In genomic region chr13:44232729-44233128, GRCh38 we compare ENCODE assay signal across 16 cellular contexts.
DNase-seq lines count a peak whose midpoint lies in the region; ATAC-seq and TF ChIP-seq lines count a peak whose summit lies in the region.
"Had no signal": no experiment of that assay in that cellular context is flagged by ENCODE, and none has a peak within 500 bp of the region (broad histone marks: within the 10 kb centered on the region; RNA-seq: fewer than 3 reads in every experiment).

No MANE protein-coding gene starts in this region.

- H3K36me3 ChIP-seq in breast epithelium (no peaks in the 10 kb centered on the region), mucosa of stomach (ENCODE audit: control insufficient read depth, insufficient read depth, low read length) (no peaks in the 10 kb centered on the region), upper lobe of right lung (no peaks in the 10 kb centered on the region)
- H3K36me3 ChIP-seq: neutrophil had no signal

- H3K4me1 ChIP-seq in breast epithelium (peaks cover 0 to 3% of the 10 kb centered on the region in 2 donors), mucosa of stomach (ENCODE audit: control insufficient read depth, insufficient read depth, low read length) (peaks cover 27% of the 10 kb centered on the region), upper lobe of right lung (peaks cover 38% of the 10 kb centered on the region)

- DNase-seq in NOMO-1 (lab: John Stamatoyannopoulos, UW; ENCODE audit: unreplicated experiment in 2 of 2) (peak; percentile 19 to 31), breast epithelium (ENCODE audit: low spot score in 2 of 2) (no peak), upper lobe of right lung (no peak), iPS-NIHi7 (ENCODE audit: extremely low spot score) (no peak), GF-D8 (lab: John Stamatoyannopoulos, UW) (no peak)
- DNase-seq: activated CD4-positive, CD25-positive, alpha-beta regulatory T cell treated with anti-CD3 and anti-CD28 coated beads, Interleukin-2, amount 50 U/mL, for 72 hours; CD4-positive, CD25-positive, alpha-beta regulatory T cell; effector CD4-positive, alpha-beta T cell; Karpas-422; NCI-H524; stimulated activated CD4-positive, alpha-beta T cell treated with anti-CD3 and anti-CD28 coated beads, Interleukin-4, amount 100 ng/mL, for 4 hours had no signal

- no peak for TF ChIP-seq POLR2A in breast epithelium (IDR thresholded peaks at IDR 0.05)

- no peaks in the 10 kb centered on the region for H3K27me3 ChIP-seq in breast epithelium
- H3K27me3 ChIP-seq in mucosa of stomach (ENCODE audit: control insufficient read depth, insufficient read depth, low read length): no peaks in the 10 kb centered on the region
- no peaks in the 10 kb centered on the region for H3K27me3 ChIP-seq in upper lobe of right lung

- intact Hi-C loops in breast epithelium (cut with DNase I; ENCODE audit: low total_unique reads): no loop called here
- intact Hi-C loops in upper lobe of right lung (cut with DNase I): loop anchor here (10.0 kb wide), 1 partner anchor 202 kb away; no protein-coding TSS in a partner anchor

- ATAC-seq in upper lobe of right lung (no peak), GM19395 (IDR thresholded peaks at IDR 0.05; ENCODE audit: unreplicated experiment) (no peak)

- H3K27ac ChIP-seq in breast epithelium: peak overlapping the region; percentile 66 to 81
- peak overlapping the region; percentile 51 for H3K27ac ChIP-seq in upper lobe of right lung
- H3K27ac ChIP-seq: HL-60, neutrophil had no signal

- H3K9me3 ChIP-seq in breast epithelium: no peaks in the 10 kb centered on the region
- H3K9me3 ChIP-seq in mucosa of stomach (ENCODE audit: control insufficient read depth, low read length): no peaks in the 10 kb centered on the region
- H3K9me3 ChIP-seq in upper lobe of right lung: no peaks in the 10 kb centered on the region
- H3K9me3 ChIP-seq: neutrophil had no signal

- no peak for TF ChIP-seq CTCF in breast epithelium (IDR thresholded peaks at IDR 0.05)
- TF ChIP-seq CTCF in upper lobe of right lung (IDR thresholded peaks at IDR 0.05): no peak

- peak overlapping the region; percentile 20 for H3K9ac ChIP-seq in mucosa of stomach (ENCODE audit: low read length)

- H3K4me3 ChIP-seq in breast epithelium (no peak overlapping the region), mucosa of stomach (ENCODE audit: low read length) (no peak overlapping the region), upper lobe of right lung (no peak overlapping the region)
- H3K4me3 ChIP-seq: lung had no signal

Comparison
In these comparisons a context has a peak if more than half of its experiments do, and no peak if none do; other contexts are left out.
1. DNase-seq: peak in NOMO-1 (2 of 2); none in breast epithelium (0 of 2), upper lobe of right lung (single experiment), iPS-NIHi7 (single experiment) and GF-D8 (single experiment).